ENCODE assay signal across 1 cellular context in the genomic region with DNA sequence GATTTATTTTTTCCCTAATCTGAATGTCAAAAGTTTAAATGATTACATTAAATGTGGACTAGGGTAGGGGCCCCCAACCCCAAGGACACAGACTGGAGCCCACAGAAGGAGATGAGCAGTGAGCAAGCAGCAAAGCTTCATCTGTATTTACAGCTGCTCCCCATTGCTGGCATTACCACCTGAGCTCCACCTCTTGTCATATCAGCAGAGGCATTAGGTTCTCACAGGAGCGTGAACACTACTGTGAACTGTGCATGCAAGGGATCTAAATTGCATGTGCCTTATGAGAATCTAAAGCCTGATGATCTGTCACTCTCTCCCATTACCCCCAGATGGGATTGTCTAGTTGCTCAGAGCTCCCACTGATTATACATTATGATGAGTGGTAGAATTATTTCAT.
TF ChIP-seq lines count a peak whose summit lies in the region.

No MANE protein-coding gene starts in this region.

TF ChIP-seq in GM12878, 131 proteins besides CTCF, POLR2A, EP300 and RAD21:
- TF ChIP-seq POLR2AphosphoS5 (IDR thresholded peaks at IDR 0.05; ENCODE audit: low read length) (0 out of 2 replicates have a peak, but pooled peaks have one; percentile 40), ZNF384 (IDR thresholded peaks at IDR 0.05; ENCODE audit: borderline replicate concordance, low read depth, low read length) (no peak)
TF ChIP-seq in GM12878: peak in this region for 1.
